Comparison of ENCODE assay signal across 22 cellular contexts in genomic region chr22:44314425-44315067, GRCh38. TPM values are rescaled to one million over a fixed set of nuclear protein-coding genes. Genes with fewer than 3 reads are reported as not detected.
DNase-seq lines count a peak whose midpoint lies in the region; ATAC-seq and TF ChIP-seq lines count a peak whose summit lies in the region.
"Had no signal": no experiment of that assay in that cellular context is flagged by ENCODE, and none has a peak within 500 bp of the region (broad histone marks: within the 10 kb centered on the region; RNA-seq: fewer than 3 reads in every experiment).

No MANE protein-coding gene starts in this region.

- no peaks in the 10 kb centered on the region for H3K9me3 Mint-ChIP-seq in CD8-positive, alpha-beta T cell
- H3K9me3 Mint-ChIP-seq: activated naive CD4-positive, alpha-beta T cell treated with anti-CD3 and anti-CD28 coated beads, Interleukin-2, amount 50 U/mL, for 24 hours had no signal

- peaks cover 32% of the 10 kb centered on the region for H3K4me1 ChIP-seq in CD8-positive, alpha-beta T cell (ENCODE audit: insufficient read depth, low read length)
- H3K4me1 ChIP-seq in Loucy (ENCODE audit: insufficient read depth, low read length, poor library complexity, severe bottlenecking) (peaks cover 48% of the 10 kb centered on the region), neuronal stem cell (ENCODE audit: control insufficient read depth in 2 of 2, insufficient read depth in 1 of 2, low read depth in 1 of 2, low read length in 2 of 2) (peaks cover 12 to 19% of the 10 kb centered on the region in 2 donors)
- H3K4me1 ChIP-seq: breast epithelium had no signal

- no peak overlapping the region for H3K4ac ChIP-seq in neuronal stem cell (ENCODE audit: low read length)

- H3K23ac ChIP-seq in neuronal stem cell (ENCODE audit: low read depth, low read length, poor library complexity): no peak overlapping the region

- H3K79me1 ChIP-seq in neuronal stem cell (ENCODE audit: low read depth, low read length): no peaks in the 10 kb centered on the region

- no peak for TF ChIP-seq CTCF in CD8-positive, alpha-beta T cell (IDR thresholded peaks at IDR 0.05)
- TF ChIP-seq CTCF in Loucy (conservative IDR thresholded peaks at IDR 0.05; ENCODE audit: low read length) (no peak), astrocyte of the spinal cord (IDR thresholded peaks at IDR 0.05; ENCODE audit: low read depth, low read length) (peak; percentile 8)

- in situ Hi-C loops in astrocyte of the spinal cord (cut with HindIII; ENCODE audit: low sequenced_read_pairs): no loop called here

- H3K9ac ChIP-seq in Loucy (ENCODE audit: low read depth, low read length, poor library complexity, severe bottlenecking) (peak overlapping the region; percentile 58), neuronal stem cell (ENCODE audit: low read depth, low read length, poor library complexity) (no peak overlapping the region)

- H4K20me1 ChIP-seq in Loucy (ENCODE audit: insufficient read depth, low read length, poor library complexity, severe bottlenecking): no peaks in the 10 kb centered on the region

- H3K9me3 ChIP-seq in CD8-positive, alpha-beta T cell (ENCODE audit: low read length): no peaks in the 10 kb centered on the region
- H3K9me3 ChIP-seq in Loucy (ENCODE audit: insufficient read depth, low read depth, low read length): no peaks in the 10 kb centered on the region
- H3K9me3 ChIP-seq in neuronal stem cell (replicated peaks in 1 of 2; ENCODE audit: control insufficient read depth in 2 of 2, insufficient read depth in 1 of 2, low read depth in 1 of 2, low read length in 2 of 2): no peaks in the 10 kb centered on the region
- H3K9me3 ChIP-seq: breast epithelium, ovary had no signal

- no CpG with 5 or more reads among the region's 17 CpGs for WGBS in neuronal stem cell (ENCODE audit: extremely low coverage in 2 of 2, insufficient read length in 2 of 2, insufficient replicate concordance in 1 of 2), 2 donors

- no peaks in the 10 kb centered on the region for H3K9me2 ChIP-seq in Loucy (replicated peaks; ENCODE audit: low read depth, low read length)

- H4K8ac ChIP-seq in neuronal stem cell (ENCODE audit: low read depth, low read length): no peak overlapping the region

- no peaks in the 10 kb centered on the region for H3K27me3 ChIP-seq in CD8-positive, alpha-beta T cell (ENCODE audit: insufficient read depth, low read length)
- H3K27me3 ChIP-seq in Loucy (ENCODE audit: insufficient read depth, low read length, poor library complexity, severe bottlenecking) (no peaks in the 10 kb centered on the region), neuronal stem cell (ENCODE audit: control insufficient read depth in 3 of 3, insufficient read depth in 3 of 3, low read depth in 1 of 3, low read length in 3 of 3) (no peaks in the 10 kb centered on the region)
- H3K27me3 ChIP-seq: ovary had no signal

- H2BK12ac ChIP-seq in neuronal stem cell (ENCODE audit: low read length): no peak overlapping the region

- peak overlapping the region; percentile 11 for H2BK120ac ChIP-seq in neuronal stem cell (ENCODE audit: low read depth, low read length)

- POLR2A ChIA-PET in CD8-positive, alpha-beta T cell (lab: Charles Lee): no interaction called here

- H3K4me3 ChIP-seq in CD8-positive, alpha-beta T cell (ENCODE audit: low read depth, low read length): peak overlapping the region; percentile 44
- peak overlapping the region; percentile 62 for H3K4me3 ChIP-seq in Loucy (ENCODE audit: low read length, poor library complexity, severe bottlenecking)
- no peak overlapping the region for H3K4me3 ChIP-seq in astrocyte of the spinal cord (ENCODE audit: low read depth, low read length)
- H3K4me3 ChIP-seq in neuronal stem cell (ENCODE audit: low read length in 2 of 2): no peak overlapping the region
- H3K4me3 ChIP-seq: breast epithelium, ovary had no signal

- no peaks in the 10 kb centered on the region for H3K36me3 Mint-ChIP-seq in CD8-positive, alpha-beta T cell
- H3K36me3 Mint-ChIP-seq: activated naive CD4-positive, alpha-beta T cell treated with anti-CD3 and anti-CD28 coated beads, Interleukin-2, amount 50 U/mL, for 24 hours had no signal

- peak; percentile 11 for ATAC-seq in CD8-positive, alpha-beta T cell
- no peak for ATAC-seq in HG03095 (IDR thresholded peaks at IDR 0.05; ENCODE audit: unreplicated experiment)
- no peak for ATAC-seq in GM21367 (IDR thresholded peaks at IDR 0.05; ENCODE audit: unreplicated experiment)
- ATAC-seq: left cardiac atrium, right cardiac atrium had no signal

- H3K4me2 ChIP-seq in Loucy (ENCODE audit: low read depth, low read length, poor library complexity, severe bottlenecking) (peak overlapping the region; percentile 76), neuronal stem cell (ENCODE audit: insufficient read depth, low read length, poor library complexity, severe bottlenecking) (no peak overlapping the region)

- peak overlapping the region; percentile 11; the same call in 1 of the 2 replicates for H2AFZ ChIP-seq in Loucy (ENCODE audit: low read length)
- H2AFZ ChIP-seq in neuronal stem cell (ENCODE audit: low read length): peak overlapping the region; percentile 19

- H3K27ac ChIP-seq in CD8-positive, alpha-beta T cell (ENCODE audit: low read depth, low read length): no peak overlapping the region
- no peak overlapping the region for H3K27ac ChIP-seq in neuronal stem cell (replicated peaks; ENCODE audit: low read length)
- H3K27ac ChIP-seq: breast epithelium, C4-2B, ovary had no signal

- H2BK5ac ChIP-seq in neuronal stem cell (ENCODE audit: low read length): no peak overlapping the region

- H2BK15ac ChIP-seq in neuronal stem cell (ENCODE audit: low read length): peak overlapping the region; percentile 50

- H3K14ac ChIP-seq in neuronal stem cell (ENCODE audit: low read length): no peak overlapping the region

- H3K18ac ChIP-seq in neuronal stem cell (ENCODE audit: low read length): no peak overlapping the region

- H3K27me3 Mint-ChIP-seq in CD8-positive, alpha-beta T cell (ENCODE audit: low read depth): no peaks in the 10 kb centered on the region
- H3K27me3 Mint-ChIP-seq: activated naive CD4-positive, alpha-beta T cell treated with anti-CD3 and anti-CD28 coated beads, Interleukin-2, amount 50 U/mL, for 24 hours had no signal

- peaks cover 10% of the 10 kb centered on the region for H3K4me1 Mint-ChIP-seq in CD8-positive, alpha-beta T cell (ENCODE audit: low read depth)

- no peak overlapping the region for H4K91ac ChIP-seq in neuronal stem cell (ENCODE audit: low read depth, low read length, poor library complexity)

- intact Hi-C loops in CD8-positive, alpha-beta T cell (cut with DNase I, micrococcal nuclease): no loop called here

- peak overlapping the region; percentile 65 for H3K4me3 Mint-ChIP-seq in CD8-positive, alpha-beta T cell
- H3K4me3 Mint-ChIP-seq: activated naive CD4-positive, alpha-beta T cell treated with anti-CD3 and anti-CD28 coated beads, Interleukin-2, amount 50 U/mL, for 24 hours had no signal

- peak overlapping the region; percentile 2 for H3K27ac Mint-ChIP-seq in CD8-positive, alpha-beta T cell
- H3K27ac Mint-ChIP-seq: activated naive CD4-positive, alpha-beta T cell treated with anti-CD3 and anti-CD28 coated beads, Interleukin-2, amount 50 U/mL, for 24 hours had no signal

- H3K36me3 ChIP-seq in CD8-positive, alpha-beta T cell (ENCODE audit: insufficient read depth, low read length): no peaks in the 10 kb centered on the region
- H3K36me3 ChIP-seq in Loucy (ENCODE audit: insufficient read depth, low read length): no peaks in the 10 kb centered on the region
- H3K36me3 ChIP-seq in neuronal stem cell (replicated peaks in 1 of 2; ENCODE audit: control insufficient read depth in 2 of 2, insufficient read depth in 2 of 2, low read length in 2 of 2): no peaks in the 10 kb centered on the region
- H3K36me3 ChIP-seq: breast epithelium, ovary had no signal

- H2AK5ac ChIP-seq in neuronal stem cell (ENCODE audit: low read depth, low read length): peak overlapping the region; percentile 86

- no peaks in the 10 kb centered on the region for H3K79me2 ChIP-seq in Loucy (ENCODE audit: insufficient read depth, low read length)

- DNase-seq in CD8-positive, alpha-beta T cell: peak in 1 of 7 experiments; percentile 67
- DNase-seq in astrocyte of the spinal cord (ENCODE audit: low read depth, low spot score) (no peak), neuronal stem cell (ENCODE audit: low spot score) (no peak), LoVo (ENCODE audit: low spot score) (no peak), Ammon's horn (ENCODE audit: low spot score) (no peak)
- DNase-seq: cortex of kidney, KBM-7, left cardiac atrium, mesenchymal stem cell, MV-4-11, NCI-H187 treated with DMSO at 0.1 percent for 48 hours, NCI-H748 treated with DMSO at 0.1 percent for 48 hours, ovary, SIG-M5 had no signal

- CTCF ChIA-PET in CD8-positive, alpha-beta T cell (lab: Charles Lee): no interaction called here

- H3F3A ChIP-seq in Loucy (ENCODE audit: low read depth): no peaks in the 10 kb centered on the region

RNA-seq across cellular contexts. Expression of gene SHISAL1, which starts 1.8 kb away (rescaled TPM):
- not detected for total RNA-seq in CD8-positive, alpha-beta T cell
- polyA plus RNA-seq in neuronal stem cell (2013, experiment 1 of 2): 3.6 TPM
- 3.6 TPM for polyA plus RNA-seq in neuronal stem cell (2013, experiment 2 of 2)
- total RNA-seq: OCI-LY7 had no signal

Comparison
In these comparisons a context has a peak if more than half of its experiments do, and no peak if none do; other contexts are left out.
1. H3K4me3 ChIP-seq: peak in CD8-positive, alpha-beta T cell (single experiment) and Loucy (single experiment); none in astrocyte of the spinal cord (single experiment) and neuronal stem cell (0 of 2).